Comparison of ENCODE assay signal across 13 cellular contexts in the genomic region with DNA sequence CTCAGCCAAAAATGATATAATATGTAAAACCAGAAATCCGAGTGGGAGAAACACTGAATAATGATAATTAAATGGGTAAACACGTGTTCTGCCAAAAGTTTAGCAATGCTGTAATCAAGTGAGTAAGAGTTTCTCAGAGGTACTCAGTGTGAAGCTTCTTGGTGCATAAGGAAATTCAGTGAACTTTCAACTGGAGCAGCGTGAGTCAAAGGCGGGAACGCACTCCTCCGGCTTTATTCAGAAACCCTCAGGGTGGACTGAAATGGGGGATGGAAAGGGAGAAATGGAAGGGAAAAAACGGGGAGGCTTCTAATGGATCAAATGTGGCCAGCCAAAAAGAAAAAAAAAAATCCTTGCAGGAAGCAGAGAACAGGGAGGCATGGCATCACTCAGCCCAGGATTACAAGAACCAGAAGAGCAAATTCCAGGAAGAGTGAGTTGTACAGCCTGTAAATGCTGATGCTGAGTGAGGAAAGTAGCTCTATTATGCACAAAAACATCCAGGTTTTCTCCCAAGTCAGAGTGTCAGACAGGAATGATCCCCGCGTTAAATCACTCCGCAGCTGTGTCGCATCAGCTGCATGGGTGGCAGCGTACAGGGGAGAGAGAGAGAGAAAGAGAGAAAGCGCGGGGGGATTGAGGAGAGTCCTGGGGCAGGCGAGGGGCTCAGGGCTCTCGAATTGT.
A peak's percentile ranks its signal among the peaks of the same experiment; 100 is the strongest.
DNase-seq lines count a peak whose midpoint lies in the region; ATAC-seq, FAIRE-seq and TF ChIP-seq lines count a peak whose summit lies in the region.
"Had no signal": no experiment of that assay in that cellular context is flagged by ENCODE, and none has a peak within 500 bp of the region (broad histone marks: within the 10 kb centered on the region; RNA-seq: fewer than 3 reads in every experiment).

No MANE protein-coding gene starts in this region.

- no peak overlapping the region for H2BK20ac ChIP-seq in H9 (ENCODE audit: low read depth, low read length, poor library complexity, severe bottlenecking)

- H3K27me3 Mint-ChIP-seq in H9 (ENCODE audit: low read depth) (peaks cover 8% of the 10 kb centered on the region), astrocyte (ENCODE audit: low read depth, unreplicated experiment) (peaks cover 17% of the 10 kb centered on the region)

- H3K56ac ChIP-seq in H9 (ENCODE audit: insufficient read length, low read depth, low read length): no peak overlapping the region

- no peaks in the 10 kb centered on the region for H3K4me1 ChIP-seq in H9 (ENCODE audit: insufficient read depth, low read length)
- H3K4me1 ChIP-seq in astrocyte (ENCODE audit: insufficient read depth, low read length): peaks cover 33% of the 10 kb centered on the region
- peaks cover 0 to 20% (median 2%) of the 10 kb centered on the region in 12 donors for H3K4me1 ChIP-seq in heart left ventricle
- H3K4me1 ChIP-seq in skeletal muscle tissue (ENCODE audit: control insufficient read depth in 3 of 3, insufficient read depth in 3 of 3, low read length in 3 of 3): peaks cover 0 to 5% (median 4%) of the 10 kb centered on the region in 3 donors
- H3K4me1 ChIP-seq: HAP-1 had no signal

- H3K9me3 Mint-ChIP-seq in H9 (no peaks in the 10 kb centered on the region), astrocyte (ENCODE audit: unreplicated experiment) (peaks cover 3% of the 10 kb centered on the region)
- H3K9me3 Mint-ChIP-seq: type B pancreatic cell had no signal

- no peak overlapping the region for H2AFZ ChIP-seq in H9 (ENCODE audit: low read length)
- H2AFZ ChIP-seq in astrocyte (ENCODE audit: low read depth, low read length): peak overlapping the region; percentile 61

- H2BK15ac ChIP-seq in H9 (ENCODE audit: low read depth, low read length): no peak overlapping the region

- H4K5ac ChIP-seq in H9 (ENCODE audit: insufficient read length, low read depth, low read length): no peak overlapping the region

- peak overlapping the region in 1 of 3 experiments; percentile 45; a peak in 2 of 7 replicates for H3K27ac Mint-ChIP-seq in H9
- H3K27ac Mint-ChIP-seq in astrocyte (ENCODE audit: unreplicated experiment): no peak overlapping the region
- H3K27ac Mint-ChIP-seq: type B pancreatic cell had no signal

- H2BK12ac ChIP-seq in H9 (ENCODE audit: insufficient read length, low read depth, low read length): no peak overlapping the region

- no peaks in the 10 kb centered on the region for H3K36me3 Mint-ChIP-seq in H9 (ENCODE audit: insufficient read depth in 1 of 3, low read depth in 3 of 3)
- peaks cover 2% of the 10 kb centered on the region for H3K36me3 Mint-ChIP-seq in astrocyte (ENCODE audit: low read depth, unreplicated experiment)
- H3K36me3 Mint-ChIP-seq: type B pancreatic cell had no signal

- H3T11ph ChIP-seq in H9 (ENCODE audit: low read length): no peak overlapping the region

- H4K8ac ChIP-seq in H9 (replicated peaks; ENCODE audit: insufficient read length, low read depth, low read length): no peak overlapping the region

- H3K4me3 ChIP-seq in astrocyte (ENCODE audit: insufficient read depth, low read depth, low read length): peak overlapping the region; percentile 41
- no peak overlapping the region for H3K4me3 ChIP-seq in heart left ventricle
- H3K4me3 ChIP-seq in skeletal muscle tissue (ENCODE audit: low read length in 3 of 3): no peak overlapping the region
- H3K4me3 ChIP-seq: HAP-1 had no signal

- no peak overlapping the region for H3K4me3 Mint-ChIP-seq in H9
- no peak overlapping the region for H3K4me3 Mint-ChIP-seq in astrocyte (ENCODE audit: unreplicated experiment)
- H3K4me3 Mint-ChIP-seq: type B pancreatic cell had no signal

- H3K23ac ChIP-seq in H9 (ENCODE audit: insufficient read length, low read depth, low read length): no peak overlapping the region

- H3K4me2 ChIP-seq in H9 (ENCODE audit: insufficient read depth, insufficient read length, low read length) (no peak overlapping the region), astrocyte (ENCODE audit: low read length) (peak overlapping the region; percentile 83)

- H3K36me3 ChIP-seq in astrocyte (ENCODE audit: insufficient read depth, low read length) (no peaks in the 10 kb centered on the region), heart left ventricle (no peaks in the 10 kb centered on the region), skeletal muscle tissue (ENCODE audit: control insufficient read depth in 3 of 3, insufficient read depth in 3 of 3, low read length in 3 of 3) (no peaks in the 10 kb centered on the region)
- H3K36me3 ChIP-seq: HAP-1 had no signal

- WGBS in H9 (ENCODE audit: extremely low coverage, insufficient read length, low lambda C conversion rate): no CpG with 5 or more reads among the region's 16 CpGs
- WGBS in heart left ventricle, 4 donors: 61 to 67% (median 64%) methylated on average over 16 of the region's 16 CpGs

- peaks cover 3 to 6% of the 10 kb centered on the region in 2 experiments; a peak in 2 of 4 replicates for H3K4me1 Mint-ChIP-seq in H9
- peaks cover 11% of the 10 kb centered on the region for H3K4me1 Mint-ChIP-seq in astrocyte (ENCODE audit: low read depth, unreplicated experiment)

- no peak for TF ChIP-seq POLR2A in heart left ventricle (IDR thresholded peaks at IDR 0.05)

- no peaks in the 10 kb centered on the region for H4K20me1 ChIP-seq in H9 (ENCODE audit: control insufficient read depth, insufficient read depth, insufficient read length)
- no peaks in the 10 kb centered on the region for H4K20me1 ChIP-seq in astrocyte (ENCODE audit: insufficient read depth, low read length)

- no peaks in the 10 kb centered on the region for H3K79me2 ChIP-seq in H9 (ENCODE audit: insufficient read depth, low read length)
- no peaks in the 10 kb centered on the region for H3K79me2 ChIP-seq in astrocyte (ENCODE audit: insufficient read depth, low read length)

- H3K9me3 ChIP-seq in H9 (ENCODE audit: control insufficient read depth, low read depth, low read length) (no peaks in the 10 kb centered on the region), astrocyte (ENCODE audit: insufficient read depth, low read depth, low read length) (no peaks in the 10 kb centered on the region), heart left ventricle (no peaks in the 10 kb centered on the region), skeletal muscle tissue (ENCODE audit: control insufficient read depth in 3 of 3, low read length in 3 of 3) (no peaks in the 10 kb centered on the region)
- H3K9me3 ChIP-seq: HAP-1 had no signal

- no peak for TF ChIP-seq CTCF in H9 (conservative IDR thresholded peaks at IDR 0.05)
- no peak for TF ChIP-seq CTCF in astrocyte (IDR thresholded peaks at IDR 0.05; ENCODE audit: insufficient read depth, low read depth, low read length)
- no peak for TF ChIP-seq CTCF in heart left ventricle (IDR thresholded peaks at IDR 0.05)

- H3K9ac ChIP-seq in H9 (ENCODE audit: extremely low read depth, insufficient read length, low read length) (no peak overlapping the region), astrocyte (ENCODE audit: low read length) (peak overlapping the region; percentile 87), skeletal muscle tissue (ENCODE audit: low read depth in 1 of 3, low read length in 3 of 3) (no peak overlapping the region)

- no peak overlapping the region for H3K4ac ChIP-seq in H9 (ENCODE audit: low read depth, low read length)

- no peak overlapping the region for H3K14ac ChIP-seq in H9 (ENCODE audit: insufficient read depth, low read length)

- no peak overlapping the region for H4K91ac ChIP-seq in H9 (ENCODE audit: insufficient read length, low read depth, low read length)

- no peak overlapping the region for H2BK5ac ChIP-seq in H9 (ENCODE audit: insufficient read length, low read length)

- no peak for FAIRE-seq in astrocyte (lab: Jason Lieb, UNC)

- no peaks in the 10 kb centered on the region for H3K23me2 ChIP-seq in H9 (ENCODE audit: insufficient read length, low read depth, low read length, poor library complexity, severe bottlenecking)

- H3K27me3 ChIP-seq in H9 (ENCODE audit: insufficient read depth, low read length): no peaks in the 10 kb centered on the region
- no peaks in the 10 kb centered on the region for H3K27me3 ChIP-seq in astrocyte (ENCODE audit: insufficient read depth, low read length)
- H3K27me3 ChIP-seq in heart left ventricle: no peaks in the 10 kb centered on the region
- H3K27me3 ChIP-seq in skeletal muscle tissue (ENCODE audit: control insufficient read depth in 3 of 3, insufficient read depth in 3 of 3, low read length in 3 of 3): peaks cover 10 to 14% (median 13%) of the 10 kb centered on the region in 3 donors

- no peaks in the 10 kb centered on the region for H3K79me1 ChIP-seq in H9 (ENCODE audit: insufficient read depth, low read depth, low read length, poor library complexity, severe bottlenecking)

- intact Hi-C loops in heart left ventricle (cut with DNase I): no loop called here

- no peak overlapping the region for H2AK5ac ChIP-seq in H9 (ENCODE audit: insufficient read length, low read length)

- no peak overlapping the region for H3K18ac ChIP-seq in H9 (ENCODE audit: insufficient read length, low read depth, low read length)

- no peak overlapping the region for H2BK120ac ChIP-seq in H9 (ENCODE audit: low read depth, low read length, poor library complexity, severe bottlenecking)

- no peak overlapping the region for H3K27ac ChIP-seq in H9 (ENCODE audit: insufficient read length, low read depth, low read length)
- peak overlapping the region; percentile 96 for H3K27ac ChIP-seq in astrocyte (ENCODE audit: low read depth, low read length)
- H3K27ac ChIP-seq in heart left ventricle: peak overlapping the region in 7 of 12 donors; percentile 9 to 81 (median 52)
- peak overlapping the region; percentile 84 for H3K27ac ChIP-seq in skeletal muscle tissue (ENCODE audit: low read depth, low read length)

- DNase-seq in H9 (peak; percentile 4), astrocyte (ENCODE audit: low read depth) (peak; percentile 90), heart left ventricle (no peak), KG1 (lab: John Stamatoyannopoulos, UW) (no peak), LoVo (ENCODE audit: low spot score) (no peak)
- DNase-seq: activated CD4-positive, alpha-beta T cell treated with anti-CD3 and anti-CD28 coated beads, Interleukin-2, amount 50 U/mL, for 1 hour; glutamatergic neuron; NCI-H1930 had no signal

- ATAC-seq in heart left ventricle: peak in 3 of 4 donors; percentile 55 to 80 (median 62)
- no peak for ATAC-seq in HG02642 (IDR thresholded peaks at IDR 0.05; ENCODE audit: poor library complexity, unreplicated experiment)
- no peak for ATAC-seq in GM21825 (IDR thresholded peaks at IDR 0.05; ENCODE audit: unreplicated experiment)

Comparison
In these comparisons a context has a peak if more than half of its experiments do, and no peak if none do; other contexts are left out.
1. DNase-seq: peak in H9 (single experiment) and astrocyte (single experiment); none in heart left ventricle (0 of 5), KG1 (single experiment) and LoVo (single experiment).
2. ATAC-seq: peak in heart left ventricle (3 of 4); none in HG02642 (single experiment) and GM21825 (single experiment).